Comparison of ENCODE assay signal across 8 cellular contexts in the genomic region with DNA sequence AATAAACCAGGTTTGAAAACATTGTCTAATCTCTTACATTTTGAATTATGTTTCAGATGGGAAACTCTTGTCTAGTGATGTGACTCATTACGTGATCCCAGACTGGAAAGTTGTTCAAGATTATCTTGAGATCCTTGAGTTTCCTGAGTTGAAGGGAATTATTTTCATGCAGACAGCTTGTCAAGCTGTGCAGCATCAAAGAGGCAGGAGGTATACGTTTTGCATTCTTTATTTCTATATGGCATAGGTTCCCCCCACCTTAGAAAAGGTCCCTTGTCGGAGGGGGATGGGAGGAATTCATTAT. TPM values are rescaled to one million over a fixed set of nuclear protein-coding genes. Genes with fewer than 3 reads are reported as not detected.
DNase-seq lines count a peak whose midpoint lies in the region; ATAC-seq and TF ChIP-seq lines count a peak whose summit lies in the region.

No MANE protein-coding gene starts in this region.

- H3K27me3 Mint-ChIP-seq in CD8-positive, alpha-beta memory T cell = no peaks in the 10 kb centered on the region
- H3K27me3 Mint-ChIP-seq in central memory CD8-positive, alpha-beta T cell = no peaks in the 10 kb centered on the region
- peaks cover 6% of the 10 kb centered on the region for H3K27me3 Mint-ChIP-seq in neural progenitor cell (ENCODE audit: insufficient read depth, low read depth)

- H3K9me3 Mint-ChIP-seq in CD8-positive, alpha-beta memory T cell = no peaks in the 10 kb centered on the region
- no peaks in the 10 kb centered on the region for H3K9me3 Mint-ChIP-seq in central memory CD8-positive, alpha-beta T cell
- no peaks in the 10 kb centered on the region for H3K9me3 Mint-ChIP-seq in neural progenitor cell

- POLR2A ChIA-PET in CD8-positive, alpha-beta memory T cell (lab: Charles Lee) = interaction anchor here (0.7 to 1.1 kb wide), 3 partner anchors 205 to 425 kb away, joined by 3 read pairs; partner anchors contain the start of gene RAB11A

- no peak for TF ChIP-seq CTCF in neural progenitor cell (IDR thresholded peaks at IDR 0.05)

- no peak overlapping the region for H3K9ac ChIP-seq in neural progenitor cell

- H3K79me2 ChIP-seq in neural progenitor cell (ENCODE audit: low read depth) = peaks cover 29% of the 10 kb centered on the region

- H3K27me3 ChIP-seq in CD8-positive, alpha-beta memory T cell (ENCODE audit: insufficient read depth, low read length, poor library complexity, severe bottlenecking) = no peaks in the 10 kb centered on the region
- peaks cover 5% of the 10 kb centered on the region for H3K27me3 ChIP-seq in neural progenitor cell

- peak overlapping the region; percentile 67 for H3K4me3 ChIP-seq in CD8-positive, alpha-beta memory T cell (ENCODE audit: low read length)
- H3K4me3 ChIP-seq in Jurkat, Clone E6-1 (ENCODE audit: low read length) = peak overlapping the region; percentile 72
- peak overlapping the region; percentile 57 for H3K4me3 ChIP-seq in neural progenitor cell

- DNase-seq in CD8-positive, alpha-beta memory T cell = no peak
- no peak for DNase-seq in Jurkat, Clone E6-1 (ENCODE audit: low read depth, low spot score)
- DNase-seq in central memory CD8-positive, alpha-beta T cell (ENCODE audit: low spot score in 2 of 2) = no peak
- DNase-seq in neural progenitor cell (ENCODE audit: low spot score) = no peak
- DNase-seq in NCI-H2107 (lab: John Stamatoyannopoulos, UW) = no peak

- no peak overlapping the region for H3K27ac ChIP-seq in CD8-positive, alpha-beta memory T cell (ENCODE audit: low read depth, low read length)
- no peak overlapping the region for H3K27ac ChIP-seq in neural progenitor cell

- no peak for ATAC-seq in central memory CD8-positive, alpha-beta T cell (replicated peaks; ENCODE audit: extremely low read depth, poor library complexity, severe bottlenecking)
- ATAC-seq in GM21515 (IDR thresholded peaks at IDR 0.05; ENCODE audit: unreplicated experiment) (no peak), GM19328 (IDR thresholded peaks at IDR 0.05; ENCODE audit: unreplicated experiment) (no peak), HG02852 (IDR thresholded peaks at IDR 0.05; ENCODE audit: unreplicated experiment) (no peak)

- H3K36me3 Mint-ChIP-seq in CD8-positive, alpha-beta memory T cell = peaks cover 0 to 21% (median 3%) of the 10 kb centered on the region in 3 donors
- H3K36me3 Mint-ChIP-seq in central memory CD8-positive, alpha-beta T cell (ENCODE audit: insufficient read depth) = peaks cover 16% of the 10 kb centered on the region
- H3K36me3 Mint-ChIP-seq in neural progenitor cell = peaks cover 9% of the 10 kb centered on the region

- peak overlapping the region; percentile 87 to 96 (median 89) for H3K4me3 Mint-ChIP-seq in CD8-positive, alpha-beta memory T cell
- peak overlapping the region; percentile 84 for H3K4me3 Mint-ChIP-seq in central memory CD8-positive, alpha-beta T cell
- H3K4me3 Mint-ChIP-seq in neural progenitor cell = peak overlapping the region; percentile 89

- peak overlapping the region; percentile 91 to 99 (median 96) for H3K27ac Mint-ChIP-seq in CD8-positive, alpha-beta memory T cell
- peak overlapping the region; percentile 98 for H3K27ac Mint-ChIP-seq in central memory CD8-positive, alpha-beta T cell (ENCODE audit: low read depth)
- H3K27ac Mint-ChIP-seq in neural progenitor cell = peak overlapping the region; percentile 96

- H2AFZ ChIP-seq in neural progenitor cell (replicated peaks) = no peak overlapping the region

- H3K36me3 ChIP-seq in CD8-positive, alpha-beta memory T cell (ENCODE audit: insufficient read depth, low read length) = no peaks in the 10 kb centered on the region
- H3K36me3 ChIP-seq in neural progenitor cell = no peaks in the 10 kb centered on the region

- peak overlapping the region; percentile 87 for H3K4me2 ChIP-seq in neural progenitor cell

- peaks cover 35% of the 10 kb centered on the region for H3K4me1 ChIP-seq in CD8-positive, alpha-beta memory T cell (ENCODE audit: insufficient read depth, low read length)
- peaks cover 11% of the 10 kb centered on the region for H3K4me1 ChIP-seq in neural progenitor cell

- CTCF ChIA-PET in CD8-positive, alpha-beta memory T cell (lab: Charles Lee) = interaction anchor here (3.7 kb wide), 1 partner anchor 204 kb away, joined by 25 read pairs; the partner anchor contains the start of gene SNAPC5

- H3K4me1 Mint-ChIP-seq in CD8-positive, alpha-beta memory T cell = peaks cover 45 to 60% (median 56%) of the 10 kb centered on the region in 3 donors
- H3K4me1 Mint-ChIP-seq in central memory CD8-positive, alpha-beta T cell = peaks cover 41% of the 10 kb centered on the region
- peaks cover 31% of the 10 kb centered on the region for H3K4me1 Mint-ChIP-seq in neural progenitor cell

- H3F3A ChIP-seq in neural progenitor cell (ENCODE audit: low read depth) = peaks cover 13% of the 10 kb centered on the region

- no peaks in the 10 kb centered on the region for H3K9me3 ChIP-seq in CD8-positive, alpha-beta memory T cell (ENCODE audit: low read length)
- H3K9me3 ChIP-seq in neural progenitor cell (ENCODE audit: low read depth) = no peaks in the 10 kb centered on the region

- peaks cover 3% of the 10 kb centered on the region for H4K20me1 ChIP-seq in neural progenitor cell (ENCODE audit: low read depth)

RNA-seq across cellular contexts. Expression of gene DIS3L, which starts 1.5 kb away (rescaled TPM):
- 10 to 100 TPM; 24.7 to 26.5 TPM for total RNA-seq in CD8-positive, alpha-beta memory T cell
- 42.7 TPM for polyA plus RNA-seq in CD8-positive, alpha-beta memory T cell
- 25.5 TPM for polyA plus RNA-seq in Jurkat, Clone E6-1 (2012; ENCODE audit: insufficient read depth, insufficient read length)
- total RNA-seq in neural progenitor cell (ENCODE audit: low replicate concordance) = 37.4 and 53.8 TPM in 2 replicates

RNA-seq across cellular contexts. Expression of gene MEGF11, which starts 41.3 kb away (rescaled TPM):
- not detected for total RNA-seq in CD8-positive, alpha-beta memory T cell
- polyA plus RNA-seq in CD8-positive, alpha-beta memory T cell = not detected
- polyA plus RNA-seq in Jurkat, Clone E6-1 (2012; ENCODE audit: insufficient read depth, insufficient read length) = not detected
- 0.06 and 1.5 TPM in 2 replicates for total RNA-seq in neural progenitor cell (ENCODE audit: low replicate concordance)
